25 cellular contexts compared by ENCODE assay signal in the genomic region with DNA sequence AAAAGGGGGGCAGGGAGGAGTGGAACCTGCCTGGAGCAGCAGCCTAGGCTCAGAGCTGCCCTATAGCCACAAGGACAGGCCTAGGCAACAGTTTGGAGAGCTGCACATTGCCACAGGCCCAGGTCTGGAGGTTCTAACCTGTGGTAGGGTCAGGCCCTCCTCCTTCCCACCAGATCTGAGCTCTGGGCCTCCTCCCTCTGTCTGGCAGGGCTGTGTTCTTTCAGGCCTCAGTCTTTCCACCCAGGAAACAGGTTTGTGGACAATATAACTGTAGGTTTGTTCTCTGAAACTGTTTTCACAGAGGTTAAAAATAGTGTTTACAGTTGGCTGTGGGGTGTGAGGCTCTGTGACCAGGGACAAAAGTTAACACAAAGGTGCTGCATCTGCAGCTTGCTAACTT. TPM values are rescaled to one million over a fixed set of nuclear protein-coding genes. Genes with fewer than 3 reads are reported as not detected.
DNase-seq lines count a peak whose midpoint lies in the region; ATAC-seq, FAIRE-seq and TF ChIP-seq lines count a peak whose summit lies in the region.
"Had no signal": no experiment of that assay in that cellular context is flagged by ENCODE, and none has a peak within 500 bp of the region (broad histone marks: within the 10 kb centered on the region; RNA-seq: fewer than 3 reads in every experiment).

No MANE protein-coding gene starts in this region.

- no peaks in the 10 kb centered on the region for H3K36me3 ChIP-seq in HepG2 (replicated peaks in 1 of 2; ENCODE audit: control insufficient read depth in 1 of 2, insufficient read depth in 2 of 2, low read length in 2 of 2)
- no peaks in the 10 kb centered on the region for H3K36me3 ChIP-seq in right lobe of liver
- H3K36me3 ChIP-seq in gastrocnemius medialis, result no peaks in the 10 kb centered on the region
- H3K36me3 ChIP-seq: BE2C; BLaER1 treated with 17β-estradiol and CSF1 and Interleukin-3, amounts not matched to agents 10 nM and 100 nM had no signal

- peaks cover 29% of the 10 kb centered on the region for H3K4me1 Mint-ChIP-seq in glutamatergic neuron (ENCODE audit: low read depth, unreplicated experiment)
- H3K4me1 Mint-ChIP-seq in stimulated activated effector memory CD8-positive, alpha-beta T cell treated with anti-CD3 and anti-CD28 coated beads, Interleukin-12 subunit alpha, Interleukin-12 subunit beta, amount 100 ng/mL, for 72 hours, result no peaks in the 10 kb centered on the region

- peak overlapping the region; percentile 28 for H3K27ac Mint-ChIP-seq in glutamatergic neuron (ENCODE audit: unreplicated experiment)
- no peak overlapping the region for H3K27ac Mint-ChIP-seq in stimulated activated effector memory CD8-positive, alpha-beta T cell treated with anti-CD3 and anti-CD28 coated beads, Interleukin-12 subunit alpha, Interleukin-12 subunit beta, amount 100 ng/mL, for 72 hours
- H3K27ac Mint-ChIP-seq: CD4-positive, alpha-beta T cell; CD8-positive, alpha-beta T cell had no signal

- no TSS peak for BruUV-seq in HepG2 (replicated peaks; lab: Mats Ljungman, UMichigan)

- H2AFZ ChIP-seq in HepG2 (ENCODE audit: low read length), result no peak overlapping the region

- TF ChIP-seq RAD21 in HepG2 (CRISPR knock-in tag; IDR thresholded peaks at IDR 0.05), result no peak

- FAIRE-seq in HepG2 (lab: Jason Lieb, UNC), result no peak
- FAIRE-seq: A204.1, D721Med, G401.6, GM12891, GM18507 had no signal

- DNase-seq in HepG2 (ENCODE audit: low spot score) (no peak), right lobe of liver (no peak), RPMI8226 (peak; percentile 34), glutamatergic neuron (no peak), gastrocnemius medialis (no peak), 8988T (no peak)
- DNase-seq in stimulated activated effector memory CD8-positive, alpha-beta T cell treated with anti-CD3 and anti-CD28 coated beads, Interleukin-12 subunit alpha, Interleukin-12 subunit beta, amount 100 ng/mL, for 72 hours (ENCODE audit: low spot score in 2 of 2), result no peak
- DNase-seq: ACHN; BE2C; Caco-2; Calu3; CD4-positive, alpha-beta T cell; CD8-positive, alpha-beta T cell; DMS79 treated with DMSO at 0.1 percent for 48 hours; GF-D8 had no signal

- H3K4me2 ChIP-seq in HepG2 (ENCODE audit: low read depth, low read length), result peak overlapping the region; percentile 12; the same call in 1 of the 2 replicates

- H3K4me3 ChIP-seq in HepG2 (replicated peaks in 1 of 3; ENCODE audit: insufficient read depth in 1 of 3, low read depth in 2 of 3, low read length in 3 of 3), result no peak overlapping the region
- no peak overlapping the region for H3K4me3 ChIP-seq in right lobe of liver
- no peak overlapping the region for H3K4me3 ChIP-seq in gastrocnemius medialis
- H3K4me3 ChIP-seq: BLaER1 treated with 17β-estradiol and CSF1 and Interleukin-3, amounts not matched to agents 10 nM and 100 nM had no signal

- CTCF ChIA-PET in HepG2 (lab: Yijun Ruan, JAX; ENCODE audit: low intra/inter-chr PET ratio, low total read pairs), result no interaction called here

- in situ Hi-C loops in HepG2 (cut with HindIII; ENCODE audit: extremely low pct_ligation_motif_present, low pct_unique_long_range_greater_than_20kb) (no loop called here), gastrocnemius medialis (cut with MboI; ENCODE audit: low sequenced_read_pairs in 4 of 4) (no loop called here)

- no peaks in the 10 kb centered on the region for H3K9me3 ChIP-seq in HepG2 (ENCODE audit: low read length)
- H3K9me3 ChIP-seq in right lobe of liver, result no peaks in the 10 kb centered on the region
- H3K9me3 ChIP-seq in gastrocnemius medialis, result no peaks in the 10 kb centered on the region
- H3K9me3 ChIP-seq: BE2C; BLaER1 treated with 17β-estradiol and CSF1 and Interleukin-3, amounts not matched to agents 10 nM and 100 nM; Caco-2 had no signal

- TF ChIP-seq POLR2A in HepG2 (IDR thresholded peaks at IDR 0.05; ENCODE audit: insufficient read depth in 1 of 2, low read depth in 2 of 2, low read length in 2 of 2), result no peak
- no peak for TF ChIP-seq POLR2A in right lobe of liver (IDR thresholded peaks at IDR 0.05)
- no peak for TF ChIP-seq POLR2A in gastrocnemius medialis (IDR thresholded peaks at IDR 0.05)

- H3K27me3 ChIP-seq in HepG2 (ENCODE audit: control insufficient read depth in 1 of 2, insufficient read depth in 2 of 2, low read length in 2 of 2), result peaks cover 0 to 4% of the 10 kb centered on the region in 2 experiments; a peak in 2 of 5 replicates
- no peaks in the 10 kb centered on the region for H3K27me3 ChIP-seq in right lobe of liver
- no peaks in the 10 kb centered on the region for H3K27me3 ChIP-seq in gastrocnemius medialis
- H3K27me3 ChIP-seq: BE2C; BLaER1 treated with 17β-estradiol and CSF1 and Interleukin-3, amounts not matched to agents 10 nM and 100 nM had no signal

- peaks cover 11% of the 10 kb centered on the region for H3K27me3 Mint-ChIP-seq in glutamatergic neuron (ENCODE audit: unreplicated experiment)
- H3K27me3 Mint-ChIP-seq: CD4-positive, alpha-beta T cell had no signal

- no peak overlapping the region for H3K27ac ChIP-seq in HepG2 (ENCODE audit: extremely low read length, insufficient read depth, low read length)
- H3K27ac ChIP-seq in right lobe of liver, result no peak overlapping the region
- H3K27ac ChIP-seq in gastrocnemius medialis, result no peak overlapping the region
- H3K27ac ChIP-seq: 22Rv1, C4-2B had no signal

- no peaks in the 10 kb centered on the region for H3K79me2 ChIP-seq in HepG2 (ENCODE audit: insufficient read depth, low read length)

- TF ChIP-seq CTCF in HepG2 (CRISPR knock-in tag; IDR thresholded peaks at IDR 0.05) (no peak), right lobe of liver (IDR thresholded peaks at IDR 0.05) (no peak), glutamatergic neuron (IDR thresholded peaks at IDR 0.05; ENCODE audit: partially characterized antibody, unreplicated experiment) (no peak), gastrocnemius medialis (IDR thresholded peaks at IDR 0.05 in 4 of 5, conservative IDR thresholded peaks at IDR 0.05 in 1 of 5) (no peak)

- no peaks in the 10 kb centered on the region for H3K36me3 Mint-ChIP-seq in glutamatergic neuron (ENCODE audit: unreplicated experiment)
- no peaks in the 10 kb centered on the region for H3K36me3 Mint-ChIP-seq in stimulated activated effector memory CD8-positive, alpha-beta T cell treated with anti-CD3 and anti-CD28 coated beads, Interleukin-12 subunit alpha, Interleukin-12 subunit beta, amount 100 ng/mL, for 72 hours
- H3K36me3 Mint-ChIP-seq: CD8-positive, alpha-beta T cell had no signal

- H3K4me1 ChIP-seq in HepG2 (ENCODE audit: insufficient read depth, low read length) (peaks cover 49% of the 10 kb centered on the region), right lobe of liver (no peaks in the 10 kb centered on the region), gastrocnemius medialis (peaks cover 8 to 23% of the 10 kb centered on the region in 2 donors)
- H3K4me1 ChIP-seq: BE2C had no signal

- no peak overlapping the region for H3K9ac ChIP-seq in HepG2 (ENCODE audit: insufficient read depth, low read depth, low read length)
- H3K9ac ChIP-seq: BLaER1 treated with 17β-estradiol and CSF1 and Interleukin-3, amounts not matched to agents 10 nM and 100 nM had no signal

- peaks cover 8% of the 10 kb centered on the region for H3K9me3 Mint-ChIP-seq in glutamatergic neuron (ENCODE audit: unreplicated experiment)
- H3K9me3 Mint-ChIP-seq in stimulated activated effector memory CD8-positive, alpha-beta T cell treated with anti-CD3 and anti-CD28 coated beads, Interleukin-12 subunit alpha, Interleukin-12 subunit beta, amount 100 ng/mL, for 72 hours, result no peaks in the 10 kb centered on the region
- H3K9me3 Mint-ChIP-seq: CD4-positive, alpha-beta T cell; CD8-positive, alpha-beta T cell had no signal

- intact Hi-C loops in HepG2 (cut with micrococcal nuclease; ENCODE audit: unreplicated experiment), result no loop called here
- intact Hi-C loops in right lobe of liver (cut with DNase I), result no loop called here
- intact Hi-C loops in gastrocnemius medialis (cut with DNase I; ENCODE audit: low total_unique reads), result no loop called here

- H3K4me3 Mint-ChIP-seq in glutamatergic neuron (ENCODE audit: unreplicated experiment), result no peak overlapping the region
- H3K4me3 Mint-ChIP-seq in stimulated activated effector memory CD8-positive, alpha-beta T cell treated with anti-CD3 and anti-CD28 coated beads, Interleukin-12 subunit alpha, Interleukin-12 subunit beta, amount 100 ng/mL, for 72 hours, result no peak overlapping the region
- H3K4me3 Mint-ChIP-seq: CD4-positive, alpha-beta T cell; CD8-positive, alpha-beta T cell had no signal

- no peak for ATAC-seq in HepG2
- ATAC-seq in right lobe of liver, result no peak
- ATAC-seq in gastrocnemius medialis, result no peak
- ATAC-seq in stimulated activated effector memory CD8-positive, alpha-beta T cell treated with anti-CD3 and anti-CD28 coated beads, Interleukin-12 subunit alpha, Interleukin-12 subunit beta, amount 100 ng/mL, for 72 hours, result no peak
- ATAC-seq: CD8-positive, alpha-beta T cell had no signal

- POLR2A ChIA-PET in HepG2 (lab: Yijun Ruan, JAX), result no interaction called here

- no peaks in the 10 kb centered on the region for H4K20me1 ChIP-seq in HepG2 (ENCODE audit: insufficient read depth, low read length)
- H4K20me1 ChIP-seq: BLaER1 treated with 17β-estradiol and CSF1 and Interleukin-3, amounts not matched to agents 10 nM and 100 nM had no signal

- TF ChIP-seq EP300 in HepG2 (IDR thresholded peaks at IDR 0.05; ENCODE audit: low read depth in 2 of 2, low read length in 2 of 2), result no peak
- TF ChIP-seq EP300 in HepG2 (CRISPR knock-in tag; IDR thresholded peaks at IDR 0.05; ENCODE audit: borderline replicate concordance), result no peak

RNA-seq across cellular contexts. Expression of a gene that starts 9.0 kb away (rescaled TPM):
- total RNA-seq in HepG2 (2016; rRNA removed; fragmentation: Illumina TruSeq; extraction: Trizol) (0.13 and 0.15 TPM in 2 replicates), right lobe of liver (not detected), glutamatergic neuron (ENCODE audit: unreplicated experiment) (518 TPM), gastrocnemius medialis (not detected)
- not detected in 2 replicates for total RNA-seq in HepG2 (2016; cell fraction: cytosol; rRNA removed; fragmentation: Illumina TruSeq; extraction: Trizol; ENCODE audit: low read depth)
- 0.17 TPM in 1 of 2 replicates, not detected in the other for total RNA-seq in HepG2 (2016; cell fraction: insoluble cytoplasmic fraction; rRNA removed; fragmentation: Illumina TruSeq; extraction: Trizol)
- total RNA-seq in HepG2 (2016; cell fraction: membrane; rRNA removed; fragmentation: Illumina TruSeq; extraction: Trizol), result 0.14 TPM in 1 of 2 replicates, not detected in the other
- total RNA-seq in HepG2 (2016; cell fraction: nucleus; rRNA removed; fragmentation: Illumina TruSeq; extraction: Trizol), result 0.13 and 0.22 TPM in 2 replicates
- polyA plus RNA-seq in HepG2 (2011; rRNA removed), result 0.13 and 0.22 TPM in 2 replicates
- polyA plus RNA-seq in HepG2 (2011; cell fraction: cytosol; rRNA removed), result 0.13 and 0.23 TPM in 2 replicates
- polyA plus RNA-seq in HepG2 (2011; cell fraction: nucleus; rRNA removed), result 1.2 and 2.0 TPM in 2 replicates
- 0.33 and 0.38 TPM in 2 replicates for polyA plus RNA-seq in HepG2 (2012)
- polyA plus RNA-seq in HepG2 (2016; cell fraction: cytosol; fragmentation: Illumina TruSeq; extraction: Trizol; ENCODE audit: low read depth), result not detected in 2 replicates
- 0.13 and 0.26 TPM in 2 replicates for polyA plus RNA-seq in HepG2 (2016; cell fraction: insoluble cytoplasmic fraction; fragmentation: Illumina TruSeq; extraction: Trizol; ENCODE audit: low read depth)
- polyA plus RNA-seq in HepG2 (2016; cell fraction: membrane; fragmentation: Illumina TruSeq; extraction: Trizol; ENCODE audit: low read depth), result 0.08 and 0.10 TPM in 2 replicates
- polyA plus RNA-seq in HepG2 (2016; cell fraction: nucleus; fragmentation: Illumina TruSeq; extraction: Trizol; ENCODE audit: insufficient read depth, low read depth), result 0.53 and 0.60 TPM in 2 replicates
- polyA minus RNA-seq in HepG2 (2011; rRNA and poly(A)+ RNA removed; ENCODE audit: low replicate concordance), result 0.07 and 0.82 TPM in 2 replicates
- polyA minus RNA-seq in HepG2 (2011; cell fraction: cytosol; rRNA and poly(A)+ RNA removed), result not detected in 2 replicates
- 1.3 TPM in 1 of 2 replicates, not detected in the other for polyA minus RNA-seq in HepG2 (2011; cell fraction: nucleus; rRNA and poly(A)+ RNA removed)
- total RNA-seq: CD8-positive, alpha-beta T cell had no signal
- polyA plus RNA-seq: AG04450 had no signal

RNA-seq across cellular contexts. Expression of a gene that starts 22.3 kb away (rescaled TPM):
- total RNA-seq in HepG2 (2016; rRNA removed; fragmentation: Illumina TruSeq; extraction: Trizol) (13.7 and 23.9 TPM in 2 replicates), right lobe of liver (1 to 10 TPM in 3 of 6 experiments, under 1 TPM in 3; 0.55 to 3.1 (median 0.98) TPM), glutamatergic neuron (ENCODE audit: unreplicated experiment) (11.3 TPM), gastrocnemius medialis (1 to 10 TPM in 3 of 4 donors, under 1 TPM in 1; 0.36 to 4.2 (median 1.1) TPM)
- 9.1 and 11.5 TPM in 2 replicates for total RNA-seq in HepG2 (2016; cell fraction: cytosol; rRNA removed; fragmentation: Illumina TruSeq; extraction: Trizol; ENCODE audit: low read depth)
- total RNA-seq in HepG2 (2016; cell fraction: insoluble cytoplasmic fraction; rRNA removed; fragmentation: Illumina TruSeq; extraction: Trizol), result 13.0 and 22.4 TPM in 2 replicates
- 11.7 and 13.4 TPM in 2 replicates for total RNA-seq in HepG2 (2016; cell fraction: membrane; rRNA removed; fragmentation: Illumina TruSeq; extraction: Trizol)
- 28.5 and 36.3 TPM in 2 replicates for total RNA-seq in HepG2 (2016; cell fraction: nucleus; rRNA removed; fragmentation: Illumina TruSeq; extraction: Trizol)
- 13.9 and 15.1 TPM in 2 replicates for polyA plus RNA-seq in HepG2 (2011; rRNA removed)
- 14.0 and 14.3 TPM in 2 replicates for polyA plus RNA-seq in HepG2 (2011; cell fraction: cytosol; rRNA removed)
- 42.9 and 44.0 TPM in 2 replicates for polyA plus RNA-seq in HepG2 (2011; cell fraction: nucleus; rRNA removed)
- 7.3 and 9.8 TPM in 2 replicates for polyA plus RNA-seq in HepG2 (2012)
- polyA plus RNA-seq in HepG2 (2016; cell fraction: cytosol; fragmentation: Illumina TruSeq; extraction: Trizol; ENCODE audit: low read depth), result 4.6 and 5.0 TPM in 2 replicates
- 12.2 and 16.5 TPM in 2 replicates for polyA plus RNA-seq in HepG2 (2016; cell fraction: insoluble cytoplasmic fraction; fragmentation: Illumina TruSeq; extraction: Trizol; ENCODE audit: low read depth)
- 9.0 TPM in 2 replicates for polyA plus RNA-seq in HepG2 (2016; cell fraction: membrane; fragmentation: Illumina TruSeq; extraction: Trizol; ENCODE audit: low read depth)
- polyA plus RNA-seq in HepG2 (2016; cell fraction: nucleus; fragmentation: Illumina TruSeq; extraction: Trizol; ENCODE audit: insufficient read depth, low read depth), result 45.6 and 54.0 TPM in 2 replicates
- 23.5 and 39.7 TPM in 2 replicates for polyA minus RNA-seq in HepG2 (2011; rRNA and poly(A)+ RNA removed; ENCODE audit: low replicate concordance)
- 5.6 and 7.4 TPM in 2 replicates for polyA minus RNA-seq in HepG2 (2011; cell fraction: cytosol; rRNA and poly(A)+ RNA removed)
- 17.3 and 17.4 TPM in 2 replicates for polyA minus RNA-seq in HepG2 (2011; cell fraction: nucleus; rRNA and poly(A)+ RNA removed)

RNA-seq across cellular contexts. Expression of a gene that starts 25.0 kb away (rescaled TPM):
- total RNA-seq in HepG2 (2016; rRNA removed; fragmentation: Illumina TruSeq; extraction: Trizol), result 0.11 and 0.13 TPM in 2 replicates
- not detected in 2 replicates for total RNA-seq in HepG2 (2016; cell fraction: cytosol; rRNA removed; fragmentation: Illumina TruSeq; extraction: Trizol; ENCODE audit: low read depth)
- total RNA-seq in HepG2 (2016; cell fraction: insoluble cytoplasmic fraction; rRNA removed; fragmentation: Illumina TruSeq; extraction: Trizol), result 0.17 and 0.36 TPM in 2 replicates
- 0.03 TPM in 1 of 2 replicates, not detected in the other for total RNA-seq in HepG2 (2016; cell fraction: membrane; rRNA removed; fragmentation: Illumina TruSeq; extraction: Trizol)
- total RNA-seq in HepG2 (2016; cell fraction: nucleus; rRNA removed; fragmentation: Illumina TruSeq; extraction: Trizol), result 0.28 and 0.37 TPM in 2 replicates
- polyA plus RNA-seq in HepG2 (2011; rRNA removed), result 0.72 and 0.77 TPM in 2 replicates
- 0.21 TPM in 2 replicates for polyA plus RNA-seq in HepG2 (2011; cell fraction: cytosol; rRNA removed)
- polyA plus RNA-seq in HepG2 (2011; cell fraction: nucleus; rRNA removed), result 2.3 and 3.4 TPM in 2 replicates
- polyA plus RNA-seq in HepG2 (2012), result 0.09 and 0.52 TPM in 2 replicates
- not detected in 2 replicates for polyA plus RNA-seq in HepG2 (2016; cell fraction: cytosol; fragmentation: Illumina TruSeq; extraction: Trizol; ENCODE audit: low read depth)
- 0.11 TPM in 1 of 2 replicates, not detected in the other for polyA plus RNA-seq in HepG2 (2016; cell fraction: insoluble cytoplasmic fraction; fragmentation: Illumina TruSeq; extraction: Trizol; ENCODE audit: low read depth)
- polyA plus RNA-seq in HepG2 (2016; cell fraction: membrane; fragmentation: Illumina TruSeq; extraction: Trizol; ENCODE audit: low read depth), result 0.17 TPM in 1 of 2 replicates, not detected in the other
- polyA plus RNA-seq in HepG2 (2016; cell fraction: nucleus; fragmentation: Illumina TruSeq; extraction: Trizol; ENCODE audit: insufficient read depth, low read depth), result 1.2 and 1.4 TPM in 2 replicates
- 2.0 and 186 TPM in 2 replicates for polyA minus RNA-seq in HepG2 (2011; rRNA and poly(A)+ RNA removed; ENCODE audit: low replicate concordance)
- 1.5 and 3.4 TPM in 2 replicates for polyA minus RNA-seq in HepG2 (2011; cell fraction: cytosol; rRNA and poly(A)+ RNA removed)
- polyA minus RNA-seq in HepG2 (2011; cell fraction: nucleus; rRNA and poly(A)+ RNA removed), result 0.77 and 2.4 TPM in 2 replicates
- 1 to 10 TPM in 1 of 6 experiments, under 1 TPM in 5; 0.15 to 1.9 (median 0.50) TPM for total RNA-seq in right lobe of liver
- total RNA-seq in glutamatergic neuron (ENCODE audit: unreplicated experiment), result 8.6 TPM
- total RNA-seq in gastrocnemius medialis, result under 1 TPM in 3 of 4 donors, not detected in 1; 0.40 to 0.81 (median 0.51) TPM
- total RNA-seq: A673 had no signal

RNA-seq across cellular contexts. Expression of a gene that starts 50.9 kb away (rescaled TPM):
- total RNA-seq in HepG2 (2016; rRNA removed; fragmentation: Illumina TruSeq; extraction: Trizol), result 8.8 and 9.0 TPM in 2 replicates
- 4.7 and 7.5 TPM in 2 replicates for total RNA-seq in HepG2 (2016; cell fraction: cytosol; rRNA removed; fragmentation: Illumina TruSeq; extraction: Trizol; ENCODE audit: low read depth)
- total RNA-seq in HepG2 (2016; cell fraction: insoluble cytoplasmic fraction; rRNA removed; fragmentation: Illumina TruSeq; extraction: Trizol), result 7.6 and 8.7 TPM in 2 replicates
- total RNA-seq in HepG2 (2016; cell fraction: membrane; rRNA removed; fragmentation: Illumina TruSeq; extraction: Trizol), result 12.4 and 17.1 TPM in 2 replicates
- total RNA-seq in HepG2 (2016; cell fraction: nucleus; rRNA removed; fragmentation: Illumina TruSeq; extraction: Trizol), result 4.0 and 4.2 TPM in 2 replicates
- polyA plus RNA-seq in HepG2 (2011; rRNA removed), result 4.6 and 7.0 TPM in 2 replicates
- polyA plus RNA-seq in HepG2 (2011; cell fraction: cytosol; rRNA removed), result 4.9 and 7.2 TPM in 2 replicates
- polyA plus RNA-seq in HepG2 (2011; cell fraction: nucleus; rRNA removed), result 6.1 and 7.8 TPM in 2 replicates
- polyA plus RNA-seq in HepG2 (2012), result 3.0 and 6.0 TPM in 2 replicates
- polyA plus RNA-seq in HepG2 (2016; cell fraction: cytosol; fragmentation: Illumina TruSeq; extraction: Trizol; ENCODE audit: low read depth), result 8.3 and 11.7 TPM in 2 replicates
- polyA plus RNA-seq in HepG2 (2016; cell fraction: insoluble cytoplasmic fraction; fragmentation: Illumina TruSeq; extraction: Trizol; ENCODE audit: low read depth), result 9.1 and 11.2 TPM in 2 replicates
- polyA plus RNA-seq in HepG2 (2016; cell fraction: membrane; fragmentation: Illumina TruSeq; extraction: Trizol; ENCODE audit: low read depth), result 12.1 and 13.2 TPM in 2 replicates
- polyA plus RNA-seq in HepG2 (2016; cell fraction: nucleus; fragmentation: Illumina TruSeq; extraction: Trizol; ENCODE audit: insufficient read depth, low read depth), result 7.3 and 9.2 TPM in 2 replicates
- polyA minus RNA-seq in HepG2 (2011; rRNA and poly(A)+ RNA removed; ENCODE audit: low replicate concordance), result 9.7 and 15.4 TPM in 2 replicates
- 2.9 and 3.6 TPM in 2 replicates for polyA minus RNA-seq in HepG2 (2011; cell fraction: cytosol; rRNA and poly(A)+ RNA removed)
- 3.0 and 3.9 TPM in 2 replicates for polyA minus RNA-seq in HepG2 (2011; cell fraction: nucleus; rRNA and poly(A)+ RNA removed)
- total RNA-seq in right lobe of liver, result 10 to 100 TPM in 2 of 6 experiments, 1 to 10 TPM in 4; 5.4 to 14.2 (median 7.5) TPM
- 15.4 TPM for total RNA-seq in glutamatergic neuron (ENCODE audit: unreplicated experiment)
- 10 to 100 TPM; 13.9 to 41.9 (median 23.9) TPM for total RNA-seq in gastrocnemius medialis

Comparison
In these comparisons a context has a peak if more than half of its experiments do, and no peak if none do; other contexts are left out.
1. RNA of a gene that starts 9.0 kb away (total RNA-seq): 518 TPM in glutamatergic neuron (single experiment); 0.13 to 0.22 TPM in HepG2, not detected in right lobe of liver and not detected in gastrocnemius medialis; every median in the first group is over 100 times any median in the second.